28 cellular contexts compared by ENCODE assay signal in genomic region chr7:7236041-7236440, GRCh38. TPM values are rescaled to one million over a fixed set of nuclear protein-coding genes. Genes with fewer than 3 reads are reported as not detected.
DNase-seq lines count a peak whose midpoint lies in the region; ATAC-seq, FAIRE-seq and TF ChIP-seq lines count a peak whose summit lies in the region.
"Had no signal": no experiment of that assay in that cellular context is flagged by ENCODE, and none has a peak within 500 bp of the region (broad histone marks: within the 10 kb centered on the region; RNA-seq: fewer than 3 reads in every experiment).

No MANE protein-coding gene starts in this region.

- peak; percentile 17 for FAIRE-seq in urothelium cell line (lab: Jason Lieb, UNC)
- FAIRE-seq: colon had no signal

- H3K4me3 ChIP-seq in breast epithelium = no peak overlapping the region
- H3K4me3 ChIP-seq: gastrocnemius medialis, HAP-1, left lung, Peyer's patch, skin epidermis had no signal

- no peaks in the 10 kb centered on the region for H3K36me3 ChIP-seq in breast epithelium
- H3K36me3 ChIP-seq: HAP-1 had no signal

- H3K27me3 Mint-ChIP-seq in MCF 10A (ENCODE audit: insufficient read depth, unreplicated experiment) = no peaks in the 10 kb centered on the region
- peaks cover 0 to 5% (median 0%) of the 10 kb centered on the region in 3 donors for H3K27me3 Mint-ChIP-seq in immature natural killer cell (ENCODE audit: low read depth in 3 of 3)
- H3K27me3 Mint-ChIP-seq: IgD-negative memory B cell; naive thymus-derived CD4-positive, alpha-beta T cell had no signal

- BruUV-seq in MCF 10A (replicated peaks; lab: Mats Ljungman, UMichigan) = no TSS peak

- POLR2A ChIA-PET in MCF 10A (lab: Yijun Ruan, JAX) = interaction anchor here (0.5 to 0.7 kb wide), 2 partner anchors 24 to 115 kb away, joined by 3 to 4 read pairs; no protein-coding TSS in a partner anchor

- no peaks in the 10 kb centered on the region for H3K9me3 ChIP-seq in breast epithelium
- H3K9me3 ChIP-seq: Peyer's patch had no signal

- DNase-seq in MCF 10A (ENCODE audit: unreplicated experiment) = no peak
- DNase-seq in breast epithelium (ENCODE audit: low spot score in 2 of 2) = no peak
- no peak for DNase-seq in immature natural killer cell
- no peak for DNase-seq in urothelium cell line (ENCODE audit: low spot score)
- no peak for DNase-seq in stimulated activated CD4-positive, alpha-beta T cell treated with anti-CD3 and anti-CD28 coated beads, Interleukin-12 subunit alpha, Interleukin-12 subunit beta, amount 100 ng/mL, for 4 hours
- no peak for DNase-seq in AG08395 (ENCODE audit: low spot score)
- DNase-seq: activated CD4-positive, alpha-beta T cell treated with anti-CD3 and anti-CD28 coated beads, Interleukin-2, amount 50 U/mL, for 1 hour; activated naive CD4-positive, alpha-beta T cell treated with anti-CD3 and anti-CD28 coated beads for 36 hours; effector memory CD4-positive, alpha-beta T cell; gastrocnemius medialis; hypothalamus; left lung; naive thymus-derived CD4-positive, alpha-beta T cell; NCI-H1092 treated with DMSO at 0.1 percent for 48 hours; NCI-H1930; NCI-H526 treated with DMSO at 0.1 percent for 48 hours; occipital lobe; Peyer's patch; stimulated activated CD8-positive, alpha-beta memory T cell treated with anti-CD3 and anti-CD28 coated beads, Interleukin-4, amount 100 ng/mL, for 48 hours; trophoblast cell had no signal

- H3K4me1 Mint-ChIP-seq in MCF 10A (ENCODE audit: insufficient read depth, unreplicated experiment) = peaks cover 12% of the 10 kb centered on the region
- peaks cover 27 to 63% of the 10 kb centered on the region in 2 donors for H3K4me1 Mint-ChIP-seq in immature natural killer cell

- CTCF ChIA-PET in MCF 10A (lab: Yijun Ruan, JAX) = no interaction called here

- TF ChIP-seq CTCF in MCF 10A (IDR thresholded peaks at IDR 0.05; ENCODE audit: unreplicated experiment) (no peak), breast epithelium (IDR thresholded peaks at IDR 0.05) (no peak), VCaP (conservative IDR thresholded peaks at IDR 0.05) (no peak)

- H3K27ac ChIP-seq in breast epithelium = no peak overlapping the region
- peak overlapping the region; percentile 5; the same call in 1 of the 2 replicates for H3K27ac ChIP-seq in VCaP
- H3K27ac ChIP-seq: gastrocnemius medialis, left lung, Peyer's patch, skin epidermis had no signal

- no peak for ATAC-seq in GM21825 (IDR thresholded peaks at IDR 0.05; ENCODE audit: unreplicated experiment)
- ATAC-seq: gastrocnemius medialis; left lung; naive thymus-derived CD4-positive, alpha-beta T cell had no signal

- H3K4me3 Mint-ChIP-seq in MCF 10A (ENCODE audit: unreplicated experiment) (no peak overlapping the region), immature natural killer cell (no peak overlapping the region)
- H3K4me3 Mint-ChIP-seq: activated naive CD4-positive, alpha-beta T cell treated with anti-CD3 and anti-CD28 coated beads for 36 hours; activated T-helper 1 cell treated with anti-CD3 and anti-CD28 coated beads, Interleukin-12 subunit alpha, Interleukin-12 subunit beta, Interleukin-2, Interleukin-4 antibody, amounts not matched to agents 30 ng/mL and 10 ng/mL and 1 ng/mL, durations not matched to agents 14 hours and 24 hours and 36 hours; IgD-negative memory B cell; naive thymus-derived CD4-positive, alpha-beta T cell; T-helper 1 cell treated with Interleukin-12 subunit alpha and Interleukin-12 subunit beta and Interleukin-4 antibody, amounts not matched to agents 30 μg/mL and 1 μg/mL, for 36 hours had no signal

- H3K4me1 ChIP-seq in breast epithelium = no peaks in the 10 kb centered on the region
- H3K4me1 ChIP-seq: HAP-1, Peyer's patch had no signal

- H3K27ac Mint-ChIP-seq in MCF 10A (ENCODE audit: low read depth, unreplicated experiment) (peak overlapping the region; percentile 2), immature natural killer cell (peak overlapping the region in 4 of 6 donors; percentile 35 to 82 (median 71))
- H3K27ac Mint-ChIP-seq: activated naive CD4-positive, alpha-beta T cell treated with anti-CD3 and anti-CD28 coated beads for 36 hours; T-helper 1 cell treated with Interleukin-12 subunit alpha and Interleukin-12 subunit beta and Interleukin-4 antibody, amounts not matched to agents 30 μg/mL and 1 μg/mL, for 36 hours had no signal

- H3K36me3 Mint-ChIP-seq in MCF 10A (ENCODE audit: insufficient read depth, unreplicated experiment) (peaks cover 42% of the 10 kb centered on the region), immature natural killer cell (peaks cover 18 to 33% (median 20%) of the 10 kb centered on the region in 3 donors)

- intact Hi-C loops in MCF 10A (cut with micrococcal nuclease) (no loop called here), breast epithelium (cut with DNase I; ENCODE audit: low total_unique reads) (no loop called here)

- H3K9me3 Mint-ChIP-seq in MCF 10A (ENCODE audit: unreplicated experiment) = peaks cover 14% of the 10 kb centered on the region
- peaks cover 5 to 11% (median 10%) of the 10 kb centered on the region in 6 donors for H3K9me3 Mint-ChIP-seq in immature natural killer cell

- H3K27me3 ChIP-seq in breast epithelium = no peaks in the 10 kb centered on the region
- H3K27me3 ChIP-seq: gastrocnemius medialis, left lung, Peyer's patch had no signal

- no peak for TF ChIP-seq POLR2A in breast epithelium (IDR thresholded peaks at IDR 0.05)

RNA-seq across cellular contexts. Expression of gene C1GALT1, which starts 53.7 kb away (rescaled TPM):
- 30.9 and 39.6 TPM in 2 replicates for total RNA-seq in MCF 10A (2022)
- total RNA-seq in breast epithelium = 10 to 100 TPM; 30.8 to 35.5 (median 34.7) TPM
- 10 to 100 TPM; 56.8 to 83.9 (median 59.4) TPM for polyA plus RNA-seq in immature natural killer cell
